In the genomic region with DNA sequence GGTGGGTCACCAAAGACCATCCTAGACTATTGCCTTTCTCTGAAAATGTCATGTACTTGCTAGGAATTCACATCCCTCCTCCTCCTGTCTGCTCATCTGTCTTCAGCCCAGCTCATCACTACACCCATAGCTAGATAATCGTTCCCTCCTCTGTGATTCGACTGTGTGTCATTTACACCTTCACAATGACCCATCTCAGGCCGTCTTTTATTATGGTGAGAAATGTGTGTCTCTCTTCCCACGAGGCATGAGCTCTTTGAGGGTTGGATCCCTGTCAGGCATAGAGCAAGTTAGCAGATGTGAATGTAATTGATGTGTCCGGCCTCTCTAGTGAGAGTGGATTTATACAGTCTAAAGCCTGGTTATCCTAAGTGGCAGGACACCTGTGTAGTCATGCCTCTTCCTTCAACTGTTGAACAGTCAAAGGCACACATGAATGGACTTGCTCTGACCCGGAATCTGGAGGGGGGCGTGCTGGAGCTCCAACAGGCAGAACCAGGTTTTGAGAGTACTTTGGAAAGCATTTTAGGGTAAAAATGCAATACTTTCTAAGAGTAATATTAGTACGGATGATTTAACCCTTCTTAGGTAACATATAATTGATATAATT, we compare ENCODE assay signal across 2 cellular contexts.
TF ChIP-seq lines count a peak whose summit lies in the region.

No MANE protein-coding gene starts in this region.

TF ChIP-seq in IMR-90, 13 proteins besides CTCF, POLR2A, EP300 and RAD21:
- TF ChIP-seq MAFK (IDR thresholded peaks at IDR 0.05; ENCODE audit: low read depth, low read length) (no peak), RCOR1 (IDR thresholded peaks at IDR 0.05; ENCODE audit: insufficient replicate concordance, low read length) (no peak), SMC3 (IDR thresholded peaks at IDR 0.05; ENCODE audit: low read depth, low read length) (no peak), RFX5 (IDR thresholded peaks at IDR 0.05; ENCODE audit: low read depth, low read length) (no peak), CHD1 (IDR thresholded peaks at IDR 0.05; ENCODE audit: low read depth, low read length) (no peak), MXI1 (IDR thresholded peaks at IDR 0.05; ENCODE audit: borderline replicate concordance, low read depth, low read length) (no peak), CEBPB (IDR thresholded peaks at IDR 0.05; ENCODE audit: low read depth, low read length) (no peak), NFE2L2 (IDR thresholded peaks at IDR 0.05; ENCODE audit: low read depth, low read length) (no peak), FOS (IDR thresholded peaks at IDR 0.05; ENCODE audit: low read depth, low read length) (no peak), MAZ (IDR thresholded peaks at IDR 0.05; ENCODE audit: borderline replicate concordance, low read depth, low read length) (no peak)
- TF ChIP-seq, protein P1, sequence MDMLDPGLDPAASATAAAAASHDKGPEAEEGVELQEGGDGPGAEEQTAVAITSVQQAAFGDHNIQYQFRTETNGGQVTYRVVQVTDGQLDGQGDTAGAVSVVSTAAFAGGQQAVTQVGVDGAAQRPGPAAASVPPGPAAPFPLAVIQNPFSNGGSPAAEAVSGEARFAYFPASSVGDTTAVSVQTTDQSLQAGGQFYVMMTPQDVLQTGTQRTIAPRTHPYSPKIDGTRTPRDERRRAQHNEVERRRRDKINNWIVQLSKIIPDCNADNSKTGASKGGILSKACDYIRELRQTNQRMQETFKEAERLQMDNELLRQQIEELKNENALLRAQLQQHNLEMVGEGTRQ (IDR thresholded peaks at IDR 0.05; ENCODE audit: low read depth, low read length) = no peak

TF ChIP-seq in GM12878, 131 proteins besides CTCF, POLR2A, EP300 and RAD21:
- TF ChIP-seq CBFB (IDR thresholded peaks at IDR 0.05; ENCODE audit: low read depth) = no peak
- TF ChIP-seq, protein P2, sequence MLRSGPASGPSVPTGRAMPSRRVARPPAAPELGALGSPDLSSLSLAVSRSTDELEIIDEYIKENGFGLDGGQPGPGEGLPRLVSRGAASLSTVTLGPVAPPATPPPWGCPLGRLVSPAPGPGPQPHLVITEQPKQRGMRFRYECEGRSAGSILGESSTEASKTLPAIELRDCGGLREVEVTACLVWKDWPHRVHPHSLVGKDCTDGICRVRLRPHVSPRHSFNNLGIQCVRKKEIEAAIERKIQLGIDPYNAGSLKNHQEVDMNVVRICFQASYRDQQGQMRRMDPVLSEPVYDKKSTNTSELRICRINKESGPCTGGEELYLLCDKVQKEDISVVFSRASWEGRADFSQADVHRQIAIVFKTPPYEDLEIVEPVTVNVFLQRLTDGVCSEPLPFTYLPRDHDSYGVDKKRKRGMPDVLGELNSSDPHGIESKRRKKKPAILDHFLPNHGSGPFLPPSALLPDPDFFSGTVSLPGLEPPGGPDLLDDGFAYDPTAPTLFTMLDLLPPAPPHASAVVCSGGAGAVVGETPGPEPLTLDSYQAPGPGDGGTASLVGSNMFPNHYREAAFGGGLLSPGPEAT (IDR thresholded peaks at IDR 0.05; ENCODE audit: low read depth) = no peak
- no peak for TF ChIP-seq ETV6 (conservative IDR thresholded peaks at IDR 0.05 in 1 of 2, IDR thresholded peaks at IDR 0.05 in 1 of 2; ENCODE audit: borderline replicate concordance in 1 of 2, low read depth in 1 of 2)
- no peak for TF ChIP-seq FOXM1 (IDR thresholded peaks at IDR 0.05; ENCODE audit: low read depth, low read length)
- TF ChIP-seq NR2F1 (conservative IDR thresholded peaks at IDR 0.05) = no peak
- TF ChIP-seq RAD51 (IDR thresholded peaks at IDR 0.05) = no peak
- TF ChIP-seq, protein P3, sequence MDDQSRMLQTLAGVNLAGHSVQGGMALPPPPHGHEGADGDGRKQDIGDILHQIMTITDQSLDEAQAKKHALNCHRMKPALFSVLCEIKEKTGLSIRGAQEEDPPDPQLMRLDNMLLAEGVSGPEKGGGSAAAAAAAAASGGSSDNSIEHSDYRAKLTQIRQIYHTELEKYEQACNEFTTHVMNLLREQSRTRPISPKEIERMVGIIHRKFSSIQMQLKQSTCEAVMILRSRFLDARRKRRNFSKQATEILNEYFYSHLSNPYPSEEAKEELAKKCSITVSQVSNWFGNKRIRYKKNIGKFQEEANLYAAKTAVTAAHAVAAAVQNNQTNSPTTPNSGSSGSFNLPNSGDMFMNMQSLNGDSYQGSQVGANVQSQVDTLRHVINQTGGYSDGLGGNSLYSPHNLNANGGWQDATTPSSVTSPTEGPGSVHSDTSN (IDR thresholded peaks at IDR 0.05; ENCODE audit: insufficient replicate concordance, low read depth, low read length) = no peak
- TF ChIP-seq, protein P4, sequence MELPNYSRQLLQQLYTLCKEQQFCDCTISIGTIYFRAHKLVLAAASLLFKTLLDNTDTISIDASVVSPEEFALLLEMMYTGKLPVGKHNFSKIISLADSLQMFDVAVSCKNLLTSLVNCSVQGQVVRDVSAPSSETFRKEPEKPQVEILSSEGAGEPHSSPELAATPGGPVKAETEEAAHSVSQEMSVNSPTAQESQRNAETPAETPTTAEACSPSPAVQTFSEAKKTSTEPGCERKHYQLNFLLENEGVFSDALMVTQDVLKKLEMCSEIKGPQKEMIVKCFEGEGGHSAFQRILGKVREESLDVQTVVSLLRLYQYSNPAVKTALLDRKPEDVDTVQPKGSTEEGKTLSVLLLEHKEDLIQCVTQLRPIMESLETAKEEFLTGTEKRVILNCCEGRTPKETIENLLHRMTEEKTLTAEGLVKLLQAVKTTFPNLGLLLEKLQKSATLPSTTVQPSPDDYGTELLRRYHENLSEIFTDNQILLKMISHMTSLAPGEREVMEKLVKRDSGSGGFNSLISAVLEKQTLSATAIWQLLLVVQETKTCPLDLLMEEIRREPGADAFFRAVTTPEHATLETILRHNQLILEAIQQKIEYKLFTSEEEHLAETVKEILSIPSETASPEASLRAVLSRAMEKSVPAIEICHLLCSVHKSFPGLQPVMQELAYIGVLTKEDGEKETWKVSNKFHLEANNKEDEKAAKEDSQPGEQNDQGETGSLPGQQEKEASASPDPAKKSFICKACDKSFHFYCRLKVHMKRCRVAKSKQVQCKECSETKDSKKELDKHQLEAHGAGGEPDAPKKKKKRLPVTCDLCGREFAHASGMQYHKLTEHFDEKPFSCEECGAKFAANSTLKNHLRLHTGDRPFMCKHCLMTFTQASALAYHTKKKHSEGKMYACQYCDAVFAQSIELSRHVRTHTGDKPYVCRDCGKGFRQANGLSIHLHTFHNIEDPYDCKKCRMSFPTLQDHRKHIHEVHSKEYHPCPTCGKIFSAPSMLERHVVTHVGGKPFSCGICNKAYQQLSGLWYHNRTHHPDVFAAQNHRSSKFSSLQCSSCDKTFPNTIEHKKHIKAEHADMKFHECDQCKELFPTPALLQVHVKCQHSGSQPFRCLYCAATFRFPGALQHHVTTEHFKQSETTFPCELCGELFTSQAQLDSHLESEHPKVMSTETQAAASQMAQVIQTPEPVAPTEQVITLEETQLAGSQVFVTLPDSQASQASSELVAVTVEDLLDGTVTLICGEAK (IDR thresholded peaks at IDR 0.05; ENCODE audit: borderline replicate concordance) = no peak
- TF ChIP-seq NFXL1 (IDR thresholded peaks at IDR 0.05; ENCODE audit: borderline replicate concordance) = no peak
